ENCODE assay signal across 24 cellular contexts in the genomic region with DNA sequence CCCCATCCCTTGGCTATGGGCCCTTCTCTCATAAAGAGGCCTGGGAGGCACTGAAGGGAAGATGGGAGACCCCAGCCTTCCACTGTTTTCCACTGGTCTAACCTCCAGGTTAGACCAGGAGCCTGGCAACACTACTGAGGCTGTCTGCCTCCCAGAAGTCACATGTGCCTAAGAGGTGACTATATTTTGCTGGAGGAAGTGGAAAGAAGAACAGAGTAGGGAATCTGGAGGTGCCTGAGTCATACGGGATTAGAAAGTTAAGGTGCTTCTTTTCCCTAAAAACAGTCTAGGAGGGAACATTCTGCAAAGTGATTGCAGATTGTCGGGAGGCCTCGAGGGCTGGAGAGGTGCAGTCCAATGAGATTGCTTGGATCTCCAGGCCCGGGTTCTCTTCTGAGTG. TPM values are rescaled to one million over a fixed set of nuclear protein-coding genes. Genes with fewer than 3 reads are reported as not detected.
DNase-seq lines count a peak whose midpoint lies in the region; ATAC-seq, FAIRE-seq and TF ChIP-seq lines count a peak whose summit lies in the region.
"Had no signal": no experiment of that assay in that cellular context is flagged by ENCODE, and none has a peak within 500 bp of the region (broad histone marks: within the 10 kb centered on the region; RNA-seq: fewer than 3 reads in every experiment).

No MANE protein-coding gene starts in this region.

- H4K5ac ChIP-seq in mesendoderm (ENCODE audit: low read length), result no peak overlapping the region

- no peak overlapping the region for H2BK15ac ChIP-seq in mesendoderm (replicated peaks; ENCODE audit: low read depth)

- no peak overlapping the region for H3K4me2 ChIP-seq in mesendoderm (ENCODE audit: low read length)

- no peak for FAIRE-seq in H54 (lab: Jason Lieb, UNC)
- FAIRE-seq: A204.1, GM12878, GM19239, H1, HTR-8/SVneo had no signal

- peak overlapping the region; percentile 95 for H3K27ac ChIP-seq in caudate nucleus (ENCODE audit: low read depth, low read length)
- H3K27ac ChIP-seq in mesendoderm (ENCODE audit: low read depth, low read length), result no peak overlapping the region

- no peak overlapping the region for H4K8ac ChIP-seq in mesendoderm (ENCODE audit: low read depth, low read length)

- TF ChIP-seq POLR2A in H54 (IDR thresholded peaks at IDR 0.05; ENCODE audit: low read depth, low read length), result no peak

- H2BK5ac ChIP-seq in mesendoderm (ENCODE audit: low read length), result no peak overlapping the region

- H3K23ac ChIP-seq in mesendoderm (ENCODE audit: low read length), result no peak overlapping the region

- H3K9ac ChIP-seq in mesendoderm (ENCODE audit: low read length), result no peak overlapping the region

- peak overlapping the region; percentile 11 for H3K18ac ChIP-seq in mesendoderm (ENCODE audit: low read length)

- H3K36me3 ChIP-seq in mesendoderm (ENCODE audit: control insufficient read depth, insufficient read depth, low read length), result no peaks in the 10 kb centered on the region
- H3K36me3 ChIP-seq: BE2C had no signal

- no peak overlapping the region for H3K4ac ChIP-seq in mesendoderm (ENCODE audit: low read depth, low read length)

- no peaks in the 10 kb centered on the region for H3K79me2 ChIP-seq in mesendoderm (ENCODE audit: control insufficient read depth, insufficient read depth, low read length)

- H3K4me1 ChIP-seq in mesendoderm (ENCODE audit: control insufficient read depth, low read depth, low read length), result peaks cover 2% of the 10 kb centered on the region

- ATAC-seq in GM18909 (IDR thresholded peaks at IDR 0.05; ENCODE audit: poor library complexity, unreplicated experiment) (no peak), HG03378 (IDR thresholded peaks at IDR 0.05; ENCODE audit: unreplicated experiment) (no peak)
- ATAC-seq: GM12878 had no signal

- no peak overlapping the region for H2AK5ac ChIP-seq in mesendoderm (ENCODE audit: low read length)

- DNase-seq in caudate nucleus (lab: John Stamatoyannopoulos, UW), result no peak
- peak; percentile 20 for DNase-seq in ecto neural progenitor cell (ENCODE audit: low spot score)
- DNase-seq in mesendoderm, result no peak
- DNase-seq in stimulated activated CD4-positive, alpha-beta T cell treated with anti-CD3 and anti-CD28 coated beads, Interleukin-4, amount 100 ng/mL, for 1 hour, result no peak
- no peak for DNase-seq in H54 (ENCODE audit: insufficient read length, low spot score)
- DNase-seq: ACHN; BE2C; C1 segment of cervical spinal cord; CD4-positive, CD25-positive, alpha-beta regulatory T cell; CD8-positive, alpha-beta memory T cell; COR-L47; DMS 273 treated with DMSO at 0.1 percent for 48 hours; DMS53; DND-41; EL; HCEC 1CT; IMR-90 had no signal

- no peak overlapping the region for H3K56ac ChIP-seq in mesendoderm (ENCODE audit: low read length)

- H2BK120ac ChIP-seq in mesendoderm (ENCODE audit: low read depth, low read length), result no peak overlapping the region

- H3K79me1 ChIP-seq in mesendoderm (ENCODE audit: low read length), result no peaks in the 10 kb centered on the region

- no CpG with 5 or more reads among the region's 4 CpGs for WGBS in mesendoderm (ENCODE audit: extremely low coverage, insufficient coverage, low lambda C conversion rate)

- no peak overlapping the region for H3K4me3 ChIP-seq in mesendoderm (ENCODE audit: low read length)
- H3K4me3 ChIP-seq: GM12878 had no signal

- no peaks in the 10 kb centered on the region for H3K27me3 ChIP-seq in mesendoderm (ENCODE audit: insufficient read depth, low read length, poor library complexity)
- H3K27me3 ChIP-seq: BE2C had no signal

RNA-seq across cellular contexts. Expression of a gene that starts 4.6 kb away (rescaled TPM):
- 15.8 TPM for polyA plus RNA-seq in mesendoderm (2013, experiment 1 of 2)
- 16.6 TPM for polyA plus RNA-seq in mesendoderm (2013, experiment 2 of 2)
- polyA plus RNA-seq: CD4-positive, CD25-positive, alpha-beta regulatory T cell; CD8-positive, alpha-beta memory T cell had no signal
